In the genomic region with DNA sequence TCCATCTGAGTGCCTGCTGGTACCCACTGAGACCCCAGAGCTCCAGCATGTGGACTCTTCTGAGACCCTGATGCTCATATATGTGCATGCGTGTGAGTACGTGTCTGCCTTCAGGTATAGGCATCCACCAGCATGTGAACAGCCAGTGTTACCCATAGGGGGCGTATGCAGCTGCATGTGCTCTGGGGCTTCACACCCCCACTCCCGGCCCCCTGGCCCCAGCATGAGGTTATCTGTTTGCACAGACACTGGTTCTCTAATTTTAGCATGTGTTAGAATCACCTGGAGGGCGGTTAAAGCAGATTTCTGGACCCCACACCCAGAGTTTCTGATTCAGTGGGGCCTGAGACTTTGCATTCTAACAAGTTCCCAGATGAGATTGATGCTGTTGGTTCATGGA, we compare ENCODE assay signal across 8 cellular contexts. TPM values are rescaled to one million over a fixed set of nuclear protein-coding genes. Genes with fewer than 3 reads are reported as not detected.
A peak's percentile ranks its signal among the peaks of the same experiment; 100 is the strongest.
DNase-seq lines count a peak whose midpoint lies in the region; ATAC-seq, FAIRE-seq and TF ChIP-seq lines count a peak whose summit lies in the region.

No MANE protein-coding gene starts in this region.

- H3K27me3 ChIP-seq in HepG2 (ENCODE audit: control insufficient read depth in 1 of 2, insufficient read depth in 2 of 2, low read length in 2 of 2) (peaks cover 5 to 47% of the 10 kb centered on the region in 2 experiments; a peak in 4 of 5 replicates), right lobe of liver (no peaks in the 10 kb centered on the region), tibial artery (peaks cover 0 to 3% of the 10 kb centered on the region in 2 donors)

- DNase-seq in HepG2 (ENCODE audit: low spot score), result peak; percentile 42
- DNase-seq in right lobe of liver, result no peak
- DNase-seq in activated CD4-positive, alpha-beta T cell treated with anti-CD3 and anti-CD28 coated beads for 4 hours, result peak; percentile 16 to 29
- peak; percentile 57 for DNase-seq in germinal center (ENCODE audit: low spot score)
- DNase-seq in stimulated activated CD8-positive, alpha-beta memory T cell treated with anti-CD3 and anti-CD28 coated beads, Interleukin-2, amount 100 ng/mL, for 48 hours (ENCODE audit: low read depth in 2 of 2), result peak; percentile 20 to 24
- no peak for DNase-seq in NCI-H1092 (lab: John Stamatoyannopoulos, UW)
- no peak for DNase-seq in tibial artery

- CTCF ChIA-PET in HepG2 (lab: Yijun Ruan, JAX; ENCODE audit: low intra/inter-chr PET ratio, low total read pairs), result interaction anchor here (0.7 to 1.3 kb wide), 2 partner anchors 23 to 86 kb away, joined by 3 to 4 read pairs; no protein-coding TSS in a partner anchor

- TF ChIP-seq RAD21 in HepG2 (CRISPR knock-in tag; IDR thresholded peaks at IDR 0.05), result no peak

- TF ChIP-seq EP300 in HepG2 (IDR thresholded peaks at IDR 0.05; ENCODE audit: low read depth in 2 of 2, low read length in 2 of 2), result no peak
- TF ChIP-seq EP300 in HepG2 (CRISPR knock-in tag; IDR thresholded peaks at IDR 0.05; ENCODE audit: borderline replicate concordance), result no peak

- no peak overlapping the region for H3K4me2 ChIP-seq in HepG2 (ENCODE audit: low read depth, low read length)

- H3K9ac ChIP-seq in HepG2 (ENCODE audit: insufficient read depth, low read depth, low read length), result no peak overlapping the region

- no peaks in the 10 kb centered on the region for H3K79me2 ChIP-seq in HepG2 (ENCODE audit: insufficient read depth, low read length)

- BruUV-seq in HepG2 (replicated peaks; lab: Mats Ljungman, UMichigan), result no TSS peak

- H3K4me3 ChIP-seq in HepG2 (replicated peaks in 1 of 3; ENCODE audit: insufficient read depth in 1 of 3, low read depth in 2 of 3, low read length in 3 of 3) (no peak overlapping the region), right lobe of liver (no peak overlapping the region), tibial artery (no peak overlapping the region)

- H3K4me1 ChIP-seq in HepG2 (ENCODE audit: insufficient read depth, low read length) (peaks cover 23% of the 10 kb centered on the region), right lobe of liver (no peaks in the 10 kb centered on the region), tibial artery (peaks cover 0 to 6% (median 0%) of the 10 kb centered on the region in 4 donors)

- H4K20me1 ChIP-seq in HepG2 (ENCODE audit: insufficient read depth, low read length), result no peaks in the 10 kb centered on the region

- H3K36me3 ChIP-seq in HepG2 (replicated peaks in 1 of 2; ENCODE audit: control insufficient read depth in 1 of 2, insufficient read depth in 2 of 2, low read length in 2 of 2) (no peaks in the 10 kb centered on the region), right lobe of liver (no peaks in the 10 kb centered on the region), tibial artery (no peaks in the 10 kb centered on the region)

- 21% methylated on average over 3 of the region's 5 CpGs for WGBS in HepG2 (ENCODE audit: low lambda C conversion rate)
- WGBS in right lobe of liver (ENCODE audit: insufficient coverage, low coverage, low lambda C conversion rate, missing lambda C conversion rate), result no CpG with 5 or more reads among the region's 5 CpGs

- ATAC-seq in HepG2, result peak; percentile 80
- ATAC-seq in right lobe of liver, result no peak
- ATAC-seq in GM21515 (IDR thresholded peaks at IDR 0.05; ENCODE audit: unreplicated experiment), result no peak

- in situ Hi-C loops in HepG2 (cut with HindIII; ENCODE audit: extremely low pct_ligation_motif_present, low pct_unique_long_range_greater_than_20kb), result no loop called here

- no peak overlapping the region for H3K27ac ChIP-seq in HepG2 (ENCODE audit: extremely low read length, insufficient read depth, low read length)
- no peak overlapping the region for H3K27ac ChIP-seq in right lobe of liver
- no peak overlapping the region for H3K27ac ChIP-seq in tibial artery

- TF ChIP-seq POLR2A in HepG2 (IDR thresholded peaks at IDR 0.05; ENCODE audit: insufficient read depth in 1 of 2, low read depth in 2 of 2, low read length in 2 of 2) (no peak), right lobe of liver (IDR thresholded peaks at IDR 0.05) (no peak)

- POLR2A ChIA-PET in HepG2 (lab: Yijun Ruan, JAX), result interaction anchor here (2.4 kb wide), 1 partner anchor 88 kb away, joined by 7 read pairs; no protein-coding TSS in a partner anchor

- TF ChIP-seq CTCF in HepG2 (CRISPR knock-in tag; IDR thresholded peaks at IDR 0.05), result peak; percentile 66
- peak in 1 of 4 donors; percentile 27 for TF ChIP-seq CTCF in right lobe of liver (IDR thresholded peaks at IDR 0.05)
- no peak for TF ChIP-seq CTCF in tibial artery (IDR thresholded peaks at IDR 0.05)

- FAIRE-seq in HepG2 (lab: Jason Lieb, UNC), result no peak

- no peaks in the 10 kb centered on the region for H3K9me3 ChIP-seq in HepG2 (ENCODE audit: low read length)
- H3K9me3 ChIP-seq in right lobe of liver, result no peaks in the 10 kb centered on the region
- H3K9me3 ChIP-seq in tibial artery, result no peaks in the 10 kb centered on the region

- intact Hi-C loops in HepG2 (cut with micrococcal nuclease; ENCODE audit: unreplicated experiment), result no loop called here
- intact Hi-C loops in right lobe of liver (cut with DNase I), result no loop called here
- intact Hi-C loops in tibial artery (cut with DNase I; ENCODE audit: low total_unique reads), result loop anchor here (5.0 kb wide), 1 partner anchor 40 kb away; no protein-coding TSS in a partner anchor

- H2AFZ ChIP-seq in HepG2 (ENCODE audit: low read length), result no peak overlapping the region

TF ChIP-seq in HepG2, 621 proteins besides CTCF, POLR2A, EP300 and RAD21 (continues in another document):
- TF ChIP-seq KLF13 (CRISPR knock-in tag; IDR thresholded peaks at IDR 0.05) (no peak), MYC (CRISPR knock-in tag; IDR thresholded peaks at IDR 0.05; ENCODE audit: borderline replicate concordance) (peak; percentile 71)

RNA-seq across cellular contexts. Expression of a gene that starts 0.8 kb away (rescaled TPM):
- total RNA-seq in HepG2 (2016; rRNA removed; fragmentation: Illumina TruSeq; extraction: Trizol) (not detected in 2 replicates), right lobe of liver (1 to 10 TPM in 3 of 6 experiments, under 1 TPM in 3; 0.46 to 2.5 (median 0.99) TPM)
- total RNA-seq in HepG2 (2016; cell fraction: cytosol; rRNA removed; fragmentation: Illumina TruSeq; extraction: Trizol; ENCODE audit: low read depth), result not detected in 2 replicates
- not detected in 2 replicates for total RNA-seq in HepG2 (2016; cell fraction: insoluble cytoplasmic fraction; rRNA removed; fragmentation: Illumina TruSeq; extraction: Trizol)
- total RNA-seq in HepG2 (2016; cell fraction: membrane; rRNA removed; fragmentation: Illumina TruSeq; extraction: Trizol), result not detected in 2 replicates
- total RNA-seq in HepG2 (2016; cell fraction: nucleus; rRNA removed; fragmentation: Illumina TruSeq; extraction: Trizol), result not detected in 2 replicates
- 0.03 and 0.08 TPM in 2 replicates for polyA plus RNA-seq in HepG2 (2011; rRNA removed)
- 0.01 and 0.04 TPM in 2 replicates for polyA plus RNA-seq in HepG2 (2011; cell fraction: cytosol; rRNA removed)
- 0.05 and 0.16 TPM in 2 replicates for polyA plus RNA-seq in HepG2 (2011; cell fraction: nucleus; rRNA removed)
- 0.04 TPM in 1 of 2 replicates, not detected in the other for polyA plus RNA-seq in HepG2 (2012)
- not detected in 2 replicates for polyA plus RNA-seq in HepG2 (2016; cell fraction: cytosol; fragmentation: Illumina TruSeq; extraction: Trizol; ENCODE audit: low read depth)
- not detected in 2 replicates for polyA plus RNA-seq in HepG2 (2016; cell fraction: insoluble cytoplasmic fraction; fragmentation: Illumina TruSeq; extraction: Trizol; ENCODE audit: low read depth)
- polyA plus RNA-seq in HepG2 (2016; cell fraction: membrane; fragmentation: Illumina TruSeq; extraction: Trizol; ENCODE audit: low read depth), result not detected in 2 replicates
- 0.12 TPM in 1 of 2 replicates, not detected in the other for polyA plus RNA-seq in HepG2 (2016; cell fraction: nucleus; fragmentation: Illumina TruSeq; extraction: Trizol; ENCODE audit: insufficient read depth, low read depth)
- polyA minus RNA-seq in HepG2 (2011; rRNA and poly(A)+ RNA removed; ENCODE audit: low replicate concordance), result 0.02 and 0.06 TPM in 2 replicates
- polyA minus RNA-seq in HepG2 (2011; cell fraction: cytosol; rRNA and poly(A)+ RNA removed), result not detected in 2 replicates
- 0.13 TPM in 1 of 2 replicates, not detected in the other for polyA minus RNA-seq in HepG2 (2011; cell fraction: nucleus; rRNA and poly(A)+ RNA removed)

RNA-seq across cellular contexts. Expression of a gene that starts 27.0 kb away (rescaled TPM):
- total RNA-seq in HepG2 (2016; rRNA removed; fragmentation: Illumina TruSeq; extraction: Trizol) (61.3 and 100 TPM in 2 replicates), right lobe of liver (10 to 100 TPM; 57.6 to 80.9 (median 72.8) TPM)
- 12.9 and 13.1 TPM in 2 replicates for total RNA-seq in HepG2 (2016; cell fraction: cytosol; rRNA removed; fragmentation: Illumina TruSeq; extraction: Trizol; ENCODE audit: low read depth)
- 63.2 and 98.2 TPM in 2 replicates for total RNA-seq in HepG2 (2016; cell fraction: insoluble cytoplasmic fraction; rRNA removed; fragmentation: Illumina TruSeq; extraction: Trizol)
- 20.9 and 25.4 TPM in 2 replicates for total RNA-seq in HepG2 (2016; cell fraction: membrane; rRNA removed; fragmentation: Illumina TruSeq; extraction: Trizol)
- 31.7 and 36.9 TPM in 2 replicates for total RNA-seq in HepG2 (2016; cell fraction: nucleus; rRNA removed; fragmentation: Illumina TruSeq; extraction: Trizol)
- polyA plus RNA-seq in HepG2 (2011; rRNA removed), result 26.9 and 33.9 TPM in 2 replicates
- 16.3 and 18.6 TPM in 2 replicates for polyA plus RNA-seq in HepG2 (2011; cell fraction: cytosol; rRNA removed)
- 19.7 and 22.9 TPM in 2 replicates for polyA plus RNA-seq in HepG2 (2011; cell fraction: nucleus; rRNA removed)
- 42.1 and 52.0 TPM in 2 replicates for polyA plus RNA-seq in HepG2 (2012)
- polyA plus RNA-seq in HepG2 (2016; cell fraction: cytosol; fragmentation: Illumina TruSeq; extraction: Trizol; ENCODE audit: low read depth), result 4.3 and 5.1 TPM in 2 replicates
- polyA plus RNA-seq in HepG2 (2016; cell fraction: insoluble cytoplasmic fraction; fragmentation: Illumina TruSeq; extraction: Trizol; ENCODE audit: low read depth), result 67.6 and 69.7 TPM in 2 replicates
- polyA plus RNA-seq in HepG2 (2016; cell fraction: membrane; fragmentation: Illumina TruSeq; extraction: Trizol; ENCODE audit: low read depth), result 8.5 and 9.1 TPM in 2 replicates
- polyA plus RNA-seq in HepG2 (2016; cell fraction: nucleus; fragmentation: Illumina TruSeq; extraction: Trizol; ENCODE audit: insufficient read depth, low read depth), result 28.6 and 29.4 TPM in 2 replicates
- polyA minus RNA-seq in HepG2 (2011; rRNA and poly(A)+ RNA removed; ENCODE audit: low replicate concordance), result 11.6 and 14.2 TPM in 2 replicates
- 36.0 and 47.6 TPM in 2 replicates for polyA minus RNA-seq in HepG2 (2011; cell fraction: cytosol; rRNA and poly(A)+ RNA removed)
- 61.9 and 76.2 TPM in 2 replicates for polyA minus RNA-seq in HepG2 (2011; cell fraction: nucleus; rRNA and poly(A)+ RNA removed)

Comparison
In these comparisons a context has a peak if more than half of its experiments do, and no peak if none do; other contexts are left out.
1. DNase-seq: peak in HepG2 (single experiment), activated CD4-positive, alpha-beta T cell treated with anti-CD3 and anti-CD28 coated beads for 4 hours (2 of 2), germinal center (single experiment) and stimulated activated CD8-positive, alpha-beta memory T cell treated with anti-CD3 and anti-CD28 coated beads, Interleukin-2, amount 100 ng/mL, for 48 hours (2 of 2); none in right lobe of liver (0 of 3), NCI-H1092 (single experiment) and tibial artery (0 of 2).